Comparison of ENCODE assay signal across 17 cellular contexts in genomic region chr7:114150704-114151103, GRCh38.
DNase-seq lines count a peak whose midpoint lies in the region; ATAC-seq, FAIRE-seq and TF ChIP-seq lines count a peak whose summit lies in the region.
"Had no signal": no experiment of that assay in that cellular context is flagged by ENCODE, and none has a peak within 500 bp of the region (broad histone marks: within the 10 kb centered on the region; RNA-seq: fewer than 3 reads in every experiment).

No MANE protein-coding gene starts in this region.

- TF ChIP-seq CTCF in uterus (IDR thresholded peaks at IDR 0.05) = no peak

- H3K27me3 Mint-ChIP-seq in effector memory CD8-positive, alpha-beta T cell = no peaks in the 10 kb centered on the region

- no peaks in the 10 kb centered on the region for H3K4me1 ChIP-seq in uterus
- H3K4me1 ChIP-seq: A549, HAP-1 had no signal

- intact Hi-C loops in uterus (cut with DNase I; ENCODE audit: low total_unique reads) = no loop called here

- no peak overlapping the region for H3K4me3 ChIP-seq in uterus
- H3K4me3 ChIP-seq: A549, HAP-1 had no signal

- no peaks in the 10 kb centered on the region for H3K9me3 ChIP-seq in uterus
- H3K9me3 ChIP-seq: A549, HAP-1 had no signal

- DNase-seq in DMS53 treated with DMSO at 0.1 percent for 48 hours (lab: John Stamatoyannopoulos, UW; ENCODE audit: unreplicated experiment) (peak; percentile 72), NCI-H2029 (lab: John Stamatoyannopoulos, UW) (peak; percentile 12), NCI-H748 (lab: John Stamatoyannopoulos, UW; ENCODE audit: unreplicated experiment) (peak; percentile 58), uterus (no peak), AG20443 (ENCODE audit: low spot score) (no peak)
- DNase-seq in stimulated activated CD4-positive, alpha-beta T cell treated with anti-CD3 and anti-CD28 coated beads, Interleukin-2, amount 100 ng/mL, for 48 hours = no peak
- DNase-seq in effector memory CD8-positive, alpha-beta T cell = no peak
- DNase-seq: CD8-positive, alpha-beta T cell; COR-L47; DMS153; GF-D8 had no signal

- no peaks in the 10 kb centered on the region for H3K36me3 ChIP-seq in uterus
- H3K36me3 ChIP-seq: HAP-1 had no signal

- peaks cover 0 to 5% of the 10 kb centered on the region in 2 donors for H3K27me3 ChIP-seq in uterus

- FAIRE-seq in A204.1 (lab: Jason Lieb, UNC) = peak; percentile 47
- FAIRE-seq: D721Med, H1 had no signal

- no peak for ATAC-seq in effector memory CD8-positive, alpha-beta T cell (replicated peaks)
- ATAC-seq: A549; CD8-positive, alpha-beta T cell had no signal

- H3K36me3 Mint-ChIP-seq in effector memory CD8-positive, alpha-beta T cell (ENCODE audit: insufficient read depth) = no peaks in the 10 kb centered on the region
- H3K36me3 Mint-ChIP-seq: CD14-positive monocyte; CD8-positive, alpha-beta T cell had no signal

- no peaks in the 10 kb centered on the region for H3K4me1 Mint-ChIP-seq in effector memory CD8-positive, alpha-beta T cell (ENCODE audit: low read depth in 2 of 2)
- H3K4me1 Mint-ChIP-seq: CD14-positive monocyte had no signal

- H3K4me3 Mint-ChIP-seq in effector memory CD8-positive, alpha-beta T cell = no peak overlapping the region
- H3K4me3 Mint-ChIP-seq: CD14-positive monocyte; CD8-positive, alpha-beta T cell had no signal

- no peak overlapping the region for H3K27ac Mint-ChIP-seq in effector memory CD8-positive, alpha-beta T cell
- H3K27ac Mint-ChIP-seq: CD14-positive monocyte; CD8-positive, alpha-beta T cell had no signal

- no peak overlapping the region for H3K27ac ChIP-seq in uterus
- H3K27ac ChIP-seq: A549 had no signal

- peaks cover 0 to 1% of the 10 kb centered on the region in 2 donors for H3K9me3 Mint-ChIP-seq in effector memory CD8-positive, alpha-beta T cell
- H3K9me3 Mint-ChIP-seq: CD8-positive, alpha-beta T cell had no signal

- TF ChIP-seq POLR2A in uterus (IDR thresholded peaks at IDR 0.05) = no peak

Comparison
In these comparisons a context has a peak if more than half of its experiments do, and no peak if none do; other contexts are left out.
1. DNase-seq: peak in DMS53 treated with DMSO at 0.1 percent for 48 hours (single experiment), NCI-H2029 (single experiment) and NCI-H748 (single experiment); none in stimulated activated CD4-positive, alpha-beta T cell treated with anti-CD3 and anti-CD28 coated beads, Interleukin-2, amount 100 ng/mL, for 48 hours (0 of 2), effector memory CD8-positive, alpha-beta T cell (0 of 3), uterus (0 of 2) and AG20443 (single experiment).